1 cellular context compared by ENCODE assay signal in the genomic region with DNA sequence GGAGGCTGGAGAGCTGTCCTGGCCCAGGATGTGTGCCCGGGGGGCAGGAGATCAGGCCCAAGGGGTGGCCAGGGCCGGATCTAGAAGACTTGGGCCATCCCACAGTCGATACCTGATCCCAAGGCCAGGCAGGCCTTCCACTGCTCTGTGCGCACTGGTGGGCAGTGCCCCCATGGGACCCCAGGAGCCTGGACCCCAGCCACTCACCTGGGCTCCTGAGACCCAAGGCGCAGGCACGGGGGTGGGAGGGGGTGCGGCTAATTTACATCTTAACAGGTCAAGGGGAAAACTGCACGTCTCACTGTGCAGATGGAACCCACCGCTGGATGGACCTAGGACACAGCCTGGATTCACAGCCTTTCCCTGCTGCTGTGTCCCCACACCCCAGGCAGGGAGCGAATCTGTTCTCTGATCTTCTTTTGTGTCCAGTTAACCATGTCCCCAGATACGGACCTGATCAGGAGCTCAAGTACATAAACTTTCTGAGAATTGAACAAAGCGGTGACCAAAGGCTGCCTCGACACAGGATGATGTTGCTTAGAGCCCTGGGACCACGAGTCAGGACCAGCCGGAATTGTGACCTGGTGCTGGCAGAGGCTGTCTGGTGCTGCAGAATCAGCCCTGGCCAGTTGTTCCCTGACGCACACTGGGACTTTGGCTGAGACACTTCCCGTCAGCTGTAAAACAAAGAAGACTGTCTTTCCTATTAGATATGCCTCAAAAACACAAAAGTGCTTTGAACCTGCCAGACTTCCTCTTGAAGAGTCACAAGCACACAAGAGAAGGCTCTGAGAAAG.
TF ChIP-seq lines count a peak whose summit lies in the region.

No MANE protein-coding gene starts in this region.

TF ChIP-seq in H1, 55 proteins besides CTCF, POLR2A, EP300 and RAD21:
- TF ChIP-seq TAF7 (optimal IDR thresholded peaks at IDR 0.05; ENCODE audit: borderline replicate concordance, low read depth, low read length) (no peak), BCL11A (IDR thresholded peaks at IDR 0.05; ENCODE audit: low read depth in 2 of 2, low read length in 2 of 2) (no peak), YY1 (IDR thresholded peaks at IDR 0.05; ENCODE audit: low read depth, low read length) (no peak), EZH2 (IDR thresholded peaks at IDR 0.05; ENCODE audit: low read depth, low read length, severe bottlenecking) (no peak), SIRT6 (IDR thresholded peaks at IDR 0.05; ENCODE audit: low read length) (no peak), GTF2F1 (IDR thresholded peaks at IDR 0.05; ENCODE audit: borderline replicate concordance, low read depth, low read length) (no peak), NRF1 (IDR thresholded peaks at IDR 0.05; ENCODE audit: low read depth, low read length) (no peak), JUN (IDR thresholded peaks at IDR 0.05; ENCODE audit: low read depth, low read length) (no peak), SP1 (IDR thresholded peaks at IDR 0.05; ENCODE audit: low read depth, low read length) (no peak), SP4 (IDR thresholded peaks at IDR 0.05; ENCODE audit: low read length) (no peak), ZNF274 (IDR thresholded peaks at IDR 0.05; ENCODE audit: borderline replicate concordance, extremely low read depth, low read length) (no peak), MAFK (IDR thresholded peaks at IDR 0.05; ENCODE audit: low read depth, low read length) (no peak), KDM1A (IDR thresholded peaks at IDR 0.05; ENCODE audit: borderline replicate concordance, low read length) (no peak), SP2 (IDR thresholded peaks at IDR 0.05; ENCODE audit: low read length) (no peak), RBBP5 (IDR thresholded peaks at IDR 0.05; ENCODE audit: borderline replicate concordance, low read depth, low read length) (no peak)
- TF ChIP-seq, protein P1, sequence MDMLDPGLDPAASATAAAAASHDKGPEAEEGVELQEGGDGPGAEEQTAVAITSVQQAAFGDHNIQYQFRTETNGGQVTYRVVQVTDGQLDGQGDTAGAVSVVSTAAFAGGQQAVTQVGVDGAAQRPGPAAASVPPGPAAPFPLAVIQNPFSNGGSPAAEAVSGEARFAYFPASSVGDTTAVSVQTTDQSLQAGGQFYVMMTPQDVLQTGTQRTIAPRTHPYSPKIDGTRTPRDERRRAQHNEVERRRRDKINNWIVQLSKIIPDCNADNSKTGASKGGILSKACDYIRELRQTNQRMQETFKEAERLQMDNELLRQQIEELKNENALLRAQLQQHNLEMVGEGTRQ (IDR thresholded peaks at IDR 0.05; ENCODE audit: low read length), result no peak
- TF ChIP-seq, protein P2, sequence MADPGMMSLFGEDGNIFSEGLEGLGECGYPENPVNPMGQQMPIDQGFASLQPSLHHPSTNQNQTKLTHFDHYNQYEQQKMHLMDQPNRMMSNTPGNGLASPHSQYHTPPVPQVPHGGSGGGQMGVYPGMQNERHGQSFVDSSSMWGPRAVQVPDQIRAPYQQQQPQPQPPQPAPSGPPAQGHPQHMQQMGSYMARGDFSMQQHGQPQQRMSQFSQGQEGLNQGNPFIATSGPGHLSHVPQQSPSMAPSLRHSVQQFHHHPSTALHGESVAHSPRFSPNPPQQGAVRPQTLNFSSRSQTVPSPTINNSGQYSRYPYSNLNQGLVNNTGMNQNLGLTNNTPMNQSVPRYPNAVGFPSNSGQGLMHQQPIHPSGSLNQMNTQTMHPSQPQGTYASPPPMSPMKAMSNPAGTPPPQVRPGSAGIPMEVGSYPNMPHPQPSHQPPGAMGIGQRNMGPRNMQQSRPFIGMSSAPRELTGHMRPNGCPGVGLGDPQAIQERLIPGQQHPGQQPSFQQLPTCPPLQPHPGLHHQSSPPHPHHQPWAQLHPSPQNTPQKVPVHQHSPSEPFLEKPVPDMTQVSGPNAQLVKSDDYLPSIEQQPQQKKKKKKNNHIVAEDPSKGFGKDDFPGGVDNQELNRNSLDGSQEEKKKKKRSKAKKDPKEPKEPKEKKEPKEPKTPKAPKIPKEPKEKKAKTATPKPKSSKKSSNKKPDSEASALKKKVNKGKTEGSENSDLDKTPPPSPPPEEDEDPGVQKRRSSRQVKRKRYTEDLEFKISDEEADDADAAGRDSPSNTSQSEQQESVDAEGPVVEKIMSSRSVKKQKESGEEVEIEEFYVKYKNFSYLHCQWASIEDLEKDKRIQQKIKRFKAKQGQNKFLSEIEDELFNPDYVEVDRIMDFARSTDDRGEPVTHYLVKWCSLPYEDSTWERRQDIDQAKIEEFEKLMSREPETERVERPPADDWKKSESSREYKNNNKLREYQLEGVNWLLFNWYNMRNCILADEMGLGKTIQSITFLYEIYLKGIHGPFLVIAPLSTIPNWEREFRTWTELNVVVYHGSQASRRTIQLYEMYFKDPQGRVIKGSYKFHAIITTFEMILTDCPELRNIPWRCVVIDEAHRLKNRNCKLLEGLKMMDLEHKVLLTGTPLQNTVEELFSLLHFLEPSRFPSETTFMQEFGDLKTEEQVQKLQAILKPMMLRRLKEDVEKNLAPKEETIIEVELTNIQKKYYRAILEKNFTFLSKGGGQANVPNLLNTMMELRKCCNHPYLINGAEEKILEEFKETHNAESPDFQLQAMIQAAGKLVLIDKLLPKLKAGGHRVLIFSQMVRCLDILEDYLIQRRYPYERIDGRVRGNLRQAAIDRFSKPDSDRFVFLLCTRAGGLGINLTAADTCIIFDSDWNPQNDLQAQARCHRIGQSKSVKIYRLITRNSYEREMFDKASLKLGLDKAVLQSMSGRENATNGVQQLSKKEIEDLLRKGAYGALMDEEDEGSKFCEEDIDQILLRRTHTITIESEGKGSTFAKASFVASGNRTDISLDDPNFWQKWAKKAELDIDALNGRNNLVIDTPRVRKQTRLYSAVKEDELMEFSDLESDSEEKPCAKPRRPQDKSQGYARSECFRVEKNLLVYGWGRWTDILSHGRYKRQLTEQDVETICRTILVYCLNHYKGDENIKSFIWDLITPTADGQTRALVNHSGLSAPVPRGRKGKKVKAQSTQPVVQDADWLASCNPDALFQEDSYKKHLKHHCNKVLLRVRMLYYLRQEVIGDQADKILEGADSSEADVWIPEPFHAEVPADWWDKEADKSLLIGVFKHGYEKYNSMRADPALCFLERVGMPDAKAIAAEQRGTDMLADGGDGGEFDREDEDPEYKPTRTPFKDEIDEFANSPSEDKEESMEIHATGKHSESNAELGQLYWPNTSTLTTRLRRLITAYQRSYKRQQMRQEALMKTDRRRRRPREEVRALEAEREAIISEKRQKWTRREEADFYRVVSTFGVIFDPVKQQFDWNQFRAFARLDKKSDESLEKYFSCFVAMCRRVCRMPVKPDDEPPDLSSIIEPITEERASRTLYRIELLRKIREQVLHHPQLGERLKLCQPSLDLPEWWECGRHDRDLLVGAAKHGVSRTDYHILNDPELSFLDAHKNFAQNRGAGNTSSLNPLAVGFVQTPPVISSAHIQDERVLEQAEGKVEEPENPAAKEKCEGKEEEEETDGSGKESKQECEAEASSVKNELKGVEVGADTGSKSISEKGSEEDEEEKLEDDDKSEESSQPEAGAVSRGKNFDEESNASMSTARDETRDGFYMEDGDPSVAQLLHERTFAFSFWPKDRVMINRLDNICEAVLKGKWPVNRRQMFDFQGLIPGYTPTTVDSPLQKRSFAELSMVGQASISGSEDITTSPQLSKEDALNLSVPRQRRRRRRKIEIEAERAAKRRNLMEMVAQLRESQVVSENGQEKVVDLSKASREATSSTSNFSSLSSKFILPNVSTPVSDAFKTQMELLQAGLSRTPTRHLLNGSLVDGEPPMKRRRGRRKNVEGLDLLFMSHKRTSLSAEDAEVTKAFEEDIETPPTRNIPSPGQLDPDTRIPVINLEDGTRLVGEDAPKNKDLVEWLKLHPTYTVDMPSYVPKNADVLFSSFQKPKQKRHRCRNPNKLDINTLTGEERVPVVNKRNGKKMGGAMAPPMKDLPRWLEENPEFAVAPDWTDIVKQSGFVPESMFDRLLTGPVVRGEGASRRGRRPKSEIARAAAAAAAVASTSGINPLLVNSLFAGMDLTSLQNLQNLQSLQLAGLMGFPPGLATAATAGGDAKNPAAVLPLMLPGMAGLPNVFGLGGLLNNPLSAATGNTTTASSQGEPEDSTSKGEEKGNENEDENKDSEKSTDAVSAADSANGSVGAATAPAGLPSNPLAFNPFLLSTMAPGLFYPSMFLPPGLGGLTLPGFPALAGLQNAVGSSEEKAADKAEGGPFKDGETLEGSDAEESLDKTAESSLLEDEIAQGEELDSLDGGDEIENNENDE (IDR thresholded peaks at IDR 0.05; ENCODE audit: insufficient replicate concordance, low read length), result no peak
